Comparison of ENCODE assay signal across 12 cellular contexts in the genomic region with DNA sequence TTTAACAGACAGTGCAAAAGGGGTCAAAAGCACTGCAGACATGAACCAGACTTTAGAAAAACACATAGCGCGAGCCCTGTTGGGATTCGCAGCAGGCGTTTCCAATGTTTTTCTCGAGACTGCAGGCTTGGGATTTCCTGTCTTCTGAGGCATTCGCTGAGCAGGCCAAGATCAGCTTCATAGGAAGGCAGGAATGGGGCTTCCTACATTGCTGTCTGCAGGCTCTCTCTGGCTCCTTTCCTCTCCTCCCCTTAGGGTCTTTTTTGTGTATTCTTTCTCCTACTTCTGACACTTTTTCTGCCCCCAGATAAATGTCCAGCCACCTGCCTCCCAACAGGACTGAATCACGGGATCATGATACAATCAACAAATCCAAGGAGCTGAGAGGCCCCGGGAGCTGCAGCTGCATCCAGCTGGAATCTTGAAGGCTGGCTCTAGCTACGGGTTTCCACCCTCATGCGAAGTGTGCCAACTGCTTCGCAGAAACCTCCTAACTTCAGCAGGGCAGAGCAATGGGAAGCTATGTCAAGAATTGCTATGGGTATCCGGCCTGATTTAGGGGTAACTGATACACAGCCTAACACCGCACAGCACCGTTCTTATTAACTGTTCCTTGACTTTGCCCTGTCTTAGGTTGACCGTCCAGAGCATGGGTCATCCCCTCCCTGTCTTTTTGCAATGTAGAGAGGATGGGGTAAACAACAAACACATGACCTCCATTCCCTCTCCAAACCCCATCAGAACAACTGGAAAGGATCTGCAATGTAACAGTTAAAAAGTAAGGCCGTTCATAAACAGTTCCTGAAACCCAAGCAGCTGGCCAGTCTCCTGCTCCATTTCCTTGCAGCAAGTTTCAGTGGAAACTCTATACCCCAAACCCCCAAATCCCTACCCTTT. TPM values are rescaled to one million over a fixed set of nuclear protein-coding genes. Genes with fewer than 3 reads are reported as not detected.
DNase-seq lines count a peak whose midpoint lies in the region; ATAC-seq and TF ChIP-seq lines count a peak whose summit lies in the region.
"Had no signal": no experiment of that assay in that cellular context is flagged by ENCODE, and none has a peak within 500 bp of the region (broad histone marks: within the 10 kb centered on the region; RNA-seq: fewer than 3 reads in every experiment).

No MANE protein-coding gene starts in this region.

- no peak for TF ChIP-seq CTCF in parathyroid adenoma (IDR thresholded peaks at IDR 0.05)

- H3K4me3 ChIP-seq in parathyroid adenoma (ENCODE audit: low read depth, low read length): no peak overlapping the region

- peak overlapping the region; percentile 48 for H3K27ac ChIP-seq in parathyroid adenoma

- no peaks in the 10 kb centered on the region for H3K27me3 ChIP-seq in parathyroid adenoma (ENCODE audit: control insufficient read depth, insufficient read depth, low read length)

- no peaks in the 10 kb centered on the region for H3K79me2 ChIP-seq in parathyroid adenoma

- intact Hi-C loops in left cardiac atrium (cut with DNase I): no loop called here

- ATAC-seq in left cardiac atrium: peak; percentile 64 to 74
- ATAC-seq in HG02870 (IDR thresholded peaks at IDR 0.05; ENCODE audit: unreplicated experiment): no peak
- no peak for ATAC-seq in GM18511 (IDR thresholded peaks at IDR 0.05; ENCODE audit: unreplicated experiment)
- no peak for ATAC-seq in HG03442 (IDR thresholded peaks at IDR 0.05; ENCODE audit: unreplicated experiment)
- ATAC-seq: left colon had no signal

- H3K9ac ChIP-seq in parathyroid adenoma: no peak overlapping the region

- DNase-seq in AG08395 (ENCODE audit: low spot score): peak; percentile 72
- peak; percentile 51 for DNase-seq in amniotic epithelial cell (ENCODE audit: low read depth)
- DNase-seq in left cardiac atrium: peak; percentile 69
- no peak for DNase-seq in stimulated activated CD8-positive, alpha-beta memory T cell treated with anti-CD3 and anti-CD28 coated beads, Interleukin-4, amount 100 ng/mL, for 48 hours
- DNase-seq: AML-193, NCI-H1694, SHP77 had no signal

- H3K4me1 ChIP-seq in parathyroid adenoma: peaks cover 21% of the 10 kb centered on the region

- H2AFZ ChIP-seq in parathyroid adenoma: peak overlapping the region; percentile 52

- H3K4me2 ChIP-seq in parathyroid adenoma (ENCODE audit: low read length): no peak overlapping the region

- H3K36me3 ChIP-seq in parathyroid adenoma (ENCODE audit: control insufficient read depth, insufficient read depth, low read length): no peaks in the 10 kb centered on the region

- H3K9me3 ChIP-seq in parathyroid adenoma (ENCODE audit: control insufficient read depth, low read length): no peaks in the 10 kb centered on the region

RNA-seq across cellular contexts. Expression of a gene that starts 31.6 kb away (rescaled TPM):
- 10 to 100 TPM; 46.7 to 48.2 TPM for total RNA-seq in left cardiac atrium

RNA-seq across cellular contexts. Expression of a gene that starts 31.8 kb away (rescaled TPM):
- total RNA-seq in left cardiac atrium: 10 to 100 TPM in 1 of 2 donors, 1 to 10 TPM in 1; 9.0 to 11.1 TPM

Comparison
In these comparisons a context has a peak if more than half of its experiments do, and no peak if none do; other contexts are left out.
1. ATAC-seq: peak in left cardiac atrium (2 of 2); none in HG02870 (single experiment), GM18511 (single experiment) and HG03442 (single experiment).